Comparison of ENCODE assay signal across 1 cellular context in genomic region chr14:60212503-60213371, GRCh38.
TF ChIP-seq lines count a peak whose summit lies in the region.

No MANE protein-coding gene starts in this region.

TF ChIP-seq in GM12878, 131 proteins besides CTCF, POLR2A, EP300 and RAD21 (continued from another document and continues in another):
- TF ChIP-seq CUX1 (IDR thresholded peaks at IDR 0.05; ENCODE audit: insufficient replicate concordance, low read depth, low read length) (no peak), RELB (IDR thresholded peaks at IDR 0.05; ENCODE audit: low read depth) (peak; percentile 94), ZSCAN29 (IDR thresholded peaks at IDR 0.05) (no peak), DPF2 (IDR thresholded peaks at IDR 0.05) (peak; percentile 49), EED (IDR thresholded peaks at IDR 0.05; ENCODE audit: low read depth) (peak; percentile 41), ETV6 (conservative IDR thresholded peaks at IDR 0.05 in 1 of 2, IDR thresholded peaks at IDR 0.05 in 1 of 2; ENCODE audit: borderline replicate concordance in 1 of 2, low read depth in 1 of 2) (no peak; a peak in 1 of 4 replicates), PAX5 (IDR thresholded peaks at IDR 0.05; ENCODE audit: borderline replicate concordance, low read depth, low read length) (peak; percentile 61; the same call in 1 of the 2 replicates), IRF4 (IDR thresholded peaks at IDR 0.05; ENCODE audit: low read depth, low read length) (0 out of 2 replicates have a peak, but pooled peaks have one; percentile 29), HSF1 (IDR thresholded peaks at IDR 0.05; ENCODE audit: low read depth, low read length) (no peak), ELK1 (IDR thresholded peaks at IDR 0.05; ENCODE audit: low read depth, low read length) (no peak), BRCA1 (IDR thresholded peaks at IDR 0.05; ENCODE audit: low read depth, low read length) (no peak), JUNB (IDR thresholded peaks at IDR 0.05) (peak; percentile 32; the same call in 1 of the 2 replicates), HDGF (IDR thresholded peaks at IDR 0.05) (no peak), ZBTB4 (CRISPR knock-in tag; IDR thresholded peaks at IDR 0.05) (no peak), MTA3 (IDR thresholded peaks at IDR 0.05; ENCODE audit: borderline replicate concordance, low read length) (peak; percentile 53; the same call in 1 of the 2 replicates), CEBPB (IDR thresholded peaks at IDR 0.05; ENCODE audit: borderline replicate concordance in 1 of 2, low read depth in 2 of 2, low read length in 2 of 2) (no peak), POLR2AphosphoS5 (IDR thresholded peaks at IDR 0.05; ENCODE audit: low read length) (peak; percentile 90), SPI1 (IDR thresholded peaks at IDR 0.05; ENCODE audit: borderline replicate concordance, insufficient read depth, low read depth, low read length) (peak; percentile 7; the same call in 1 of the 2 replicates), FOXK2 (IDR thresholded peaks at IDR 0.05) (peak; percentile 96), YBX1 (IDR thresholded peaks at IDR 0.05) (no peak), USF2 (IDR thresholded peaks at IDR 0.05; ENCODE audit: borderline replicate concordance, low read depth, low read length) (no peak), GATAD2B (conservative IDR thresholded peaks at IDR 0.05; ENCODE audit: low read depth) (peak; percentile 64), HDAC2 (IDR thresholded peaks at IDR 0.05) (no peak), USF1 (IDR thresholded peaks at IDR 0.05; ENCODE audit: borderline replicate concordance, extremely low read length, insufficient read depth, low read depth, low read length) (no peak), BMI1 (IDR thresholded peaks at IDR 0.05; ENCODE audit: borderline replicate concordance) (no peak), SUPT20H (IDR thresholded peaks at IDR 0.05; ENCODE audit: borderline replicate concordance, control insufficient read depth, low read depth, low read length) (no peak), MTA2 (IDR thresholded peaks at IDR 0.05; ENCODE audit: low read depth) (peak; percentile 84), E2F4 (IDR thresholded peaks at IDR 0.05; ENCODE audit: low read depth, low read length) (no peak), CBX5 (IDR thresholded peaks at IDR 0.05; ENCODE audit: low read depth) (peak; percentile 45), GABPA (IDR thresholded peaks at IDR 0.05; ENCODE audit: low read depth) (no peak), NFYA (IDR thresholded peaks at IDR 0.05; ENCODE audit: borderline replicate concordance, low read depth, low read length) (no peak), KAT2A (conservative IDR thresholded peaks at IDR 0.05; ENCODE audit: control insufficient read depth, low read depth, low read length) (no peak), NRF1 (conservative IDR thresholded peaks at IDR 0.05; ENCODE audit: low read depth, low read length) (no peak), RFX5 (IDR thresholded peaks at IDR 0.05; ENCODE audit: low read depth, low read length) (peak; percentile 63; the same call in 1 of the 2 replicates), TCF3 (IDR thresholded peaks at IDR 0.05; ENCODE audit: borderline replicate concordance, insufficient read depth, low read depth, low read length) (no peak), BCL3 (IDR thresholded peaks at IDR 0.05; ENCODE audit: borderline replicate concordance, insufficient read depth, low read depth, low read length, poor library complexity, severe bottlenecking) (peak; percentile 66), NR2F1 (conservative IDR thresholded peaks at IDR 0.05) (peak; percentile 97), REST (IDR thresholded peaks at IDR 0.05; ENCODE audit: low read depth, low read length) (no peak), HCFC1 (IDR thresholded peaks at IDR 0.05; ENCODE audit: low read length) (no peak)
